2 cellular contexts compared by ENCODE assay signal in the genomic region with DNA sequence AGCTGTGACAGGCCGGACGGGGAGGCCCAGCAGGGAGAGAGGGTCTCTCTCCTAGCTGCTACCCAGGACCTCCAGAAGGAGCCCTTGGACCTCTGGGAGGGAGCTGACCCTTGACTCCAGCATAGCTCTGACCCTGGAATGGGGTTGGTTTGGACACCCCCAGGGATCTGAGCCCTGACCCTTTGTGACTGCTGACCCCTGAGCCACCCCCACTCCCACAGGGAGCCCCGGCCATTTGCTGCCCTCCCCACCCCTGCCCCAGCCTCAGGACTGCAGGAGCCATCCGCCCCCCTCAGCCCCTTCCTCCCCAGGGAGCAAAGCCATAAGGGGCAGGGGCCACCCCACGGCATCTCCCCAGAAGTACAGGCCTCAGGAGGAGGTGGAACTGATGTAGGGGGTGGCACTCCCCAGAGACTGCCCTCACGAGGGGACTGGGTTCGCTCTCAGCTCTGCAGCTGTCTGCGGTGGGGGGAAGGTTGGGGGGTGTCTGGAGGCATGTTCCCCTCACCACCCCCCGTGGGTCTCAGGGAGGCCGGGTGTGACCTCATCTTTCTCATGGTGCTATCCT.
TF ChIP-seq lines count a peak whose summit lies in the region.

No MANE protein-coding gene starts in this region.

TF ChIP-seq in HEK293, 187 proteins besides CTCF, POLR2A, EP300 and RAD21:
- TF ChIP-seq ZNF239 (tag by site-specific recombination; IDR thresholded peaks at IDR 0.05) (no peak), ZIC2 (tag by site-specific recombination; IDR thresholded peaks at IDR 0.05) (peak; percentile 67), GLIS2 (tag by site-specific recombination; IDR thresholded peaks at IDR 0.05) (peak; percentile 68), GLIS1 (tag by site-specific recombination; IDR thresholded peaks at IDR 0.05) (peak; percentile 98)
- TF ChIP-seq, protein P1, sequence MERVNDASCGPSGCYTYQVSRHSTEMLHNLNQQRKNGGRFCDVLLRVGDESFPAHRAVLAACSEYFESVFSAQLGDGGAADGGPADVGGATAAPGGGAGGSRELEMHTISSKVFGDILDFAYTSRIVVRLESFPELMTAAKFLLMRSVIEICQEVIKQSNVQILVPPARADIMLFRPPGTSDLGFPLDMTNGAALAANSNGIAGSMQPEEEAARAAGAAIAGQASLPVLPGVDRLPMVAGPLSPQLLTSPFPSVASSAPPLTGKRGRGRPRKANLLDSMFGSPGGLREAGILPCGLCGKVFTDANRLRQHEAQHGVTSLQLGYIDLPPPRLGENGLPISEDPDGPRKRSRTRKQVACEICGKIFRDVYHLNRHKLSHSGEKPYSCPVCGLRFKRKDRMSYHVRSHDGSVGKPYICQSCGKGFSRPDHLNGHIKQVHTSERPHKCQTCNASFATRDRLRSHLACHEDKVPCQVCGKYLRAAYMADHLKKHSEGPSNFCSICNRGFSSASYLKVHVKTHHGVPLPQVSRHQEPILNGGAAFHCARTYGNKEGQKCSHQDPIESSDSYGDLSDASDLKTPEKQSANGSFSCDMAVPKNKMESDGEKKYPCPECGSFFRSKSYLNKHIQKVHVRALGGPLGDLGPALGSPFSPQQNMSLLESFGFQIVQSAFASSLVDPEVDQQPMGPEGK (tag by site-specific recombination; IDR thresholded peaks at IDR 0.05): 0 out of 2 replicates have a peak, but pooled peaks have one; percentile 8
- TF ChIP-seq, protein P2, sequence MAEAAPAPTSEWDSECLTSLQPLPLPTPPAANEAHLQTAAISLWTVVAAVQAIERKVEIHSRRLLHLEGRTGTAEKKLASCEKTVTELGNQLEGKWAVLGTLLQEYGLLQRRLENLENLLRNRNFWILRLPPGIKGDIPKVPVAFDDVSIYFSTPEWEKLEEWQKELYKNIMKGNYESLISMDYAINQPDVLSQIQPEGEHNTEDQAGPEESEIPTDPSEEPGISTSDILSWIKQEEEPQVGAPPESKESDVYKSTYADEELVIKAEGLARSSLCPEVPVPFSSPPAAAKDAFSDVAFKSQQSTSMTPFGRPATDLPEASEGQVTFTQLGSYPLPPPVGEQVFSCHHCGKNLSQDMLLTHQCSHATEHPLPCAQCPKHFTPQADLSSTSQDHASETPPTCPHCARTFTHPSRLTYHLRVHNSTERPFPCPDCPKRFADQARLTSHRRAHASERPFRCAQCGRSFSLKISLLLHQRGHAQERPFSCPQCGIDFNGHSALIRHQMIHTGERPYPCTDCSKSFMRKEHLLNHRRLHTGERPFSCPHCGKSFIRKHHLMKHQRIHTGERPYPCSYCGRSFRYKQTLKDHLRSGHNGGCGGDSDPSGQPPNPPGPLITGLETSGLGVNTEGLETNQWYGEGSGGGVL (tag by site-specific recombination; IDR thresholded peaks at IDR 0.05): peak; percentile 91

TF ChIP-seq in K562, 482 proteins besides CTCF, POLR2A, EP300 and RAD21:
- TF ChIP-seq RBFOX2 (IDR thresholded peaks at IDR 0.05; ENCODE audit: low read depth, low read length) (0 out of 2 replicates have a peak, but pooled peaks have one; percentile 6), JUND (IDR thresholded peaks at IDR 0.05; ENCODE audit: borderline replicate concordance, low read depth, low read length) (no peak), JUND (tag; IDR thresholded peaks at IDR 0.05; ENCODE audit: borderline replicate concordance, low read depth, low read length) (no peak)
